In genomic region chr18:21110667-21111350, GRCh38 we compare ENCODE assay signal across 8 cellular contexts. TPM values are rescaled to one million over a fixed set of nuclear protein-coding genes. Genes with fewer than 3 reads are reported as not detected.
DNase-seq lines count a peak whose midpoint lies in the region; ATAC-seq and TF ChIP-seq lines count a peak whose summit lies in the region.

No MANE protein-coding gene starts in this region.

- H3K79me2 ChIP-seq in OCI-LY3 (ENCODE audit: low read length), result peaks cover 57% of the 10 kb centered on the region

- H3K27ac ChIP-seq in OCI-LY3 (ENCODE audit: low read length) (peak overlapping the region; percentile 92), stomach (peak overlapping the region; percentile 82 to 99 (median 97))

- peak overlapping the region; percentile 72; the same call in 1 of the 2 replicates for H2AFZ ChIP-seq in OCI-LY3 (ENCODE audit: low read depth, low read length)

- no peaks in the 10 kb centered on the region for H3K9me3 Mint-ChIP-seq in nephron progenitor cell

- H3K4me1 Mint-ChIP-seq in nephron progenitor cell, result peaks cover 24% of the 10 kb centered on the region

- H3K4me3 ChIP-seq in OCI-LY3 (ENCODE audit: low read length) (peak overlapping the region; percentile 99), stomach (peak overlapping the region; percentile 80 to 94 (median 88))

- no peak overlapping the region for H3K4me3 Mint-ChIP-seq in nephron progenitor cell

- peak overlapping the region; percentile 99 for H3K9ac ChIP-seq in OCI-LY3 (ENCODE audit: low read length)

- H3K4me1 ChIP-seq in OCI-LY3 (ENCODE audit: low read length), result peaks cover 30% of the 10 kb centered on the region
- H3K4me1 ChIP-seq in stomach, result peaks cover 22 to 54% (median 46%) of the 10 kb centered on the region in 4 donors

- H4K20me1 ChIP-seq in OCI-LY3 (ENCODE audit: insufficient read depth, low read length), result peaks cover 49% of the 10 kb centered on the region

- peak; percentile 33 for DNase-seq in A172 (ENCODE audit: low spot score)
- DNase-seq in activated T-helper 1 cell treated with Interleukin-2 at 50 U/mL for 16 hours (ENCODE audit: low read depth), result peak; percentile 56
- peak; percentile 47 for DNase-seq in fibroblast of peridontal ligament (ENCODE audit: extremely low read depth)
- peak; percentile 61 for DNase-seq in nephron progenitor cell
- peak; percentile 57 for DNase-seq in stomach

- peaks cover 11% of the 10 kb centered on the region for H3K36me3 Mint-ChIP-seq in nephron progenitor cell (ENCODE audit: low read depth)

- intact Hi-C loops in stomach (cut with DNase I; ENCODE audit: low total_unique reads), result no loop called here

- H3K27me3 ChIP-seq in OCI-LY3 (ENCODE audit: low read depth, low read length) (no peaks in the 10 kb centered on the region), stomach (no peaks in the 10 kb centered on the region)

- TF ChIP-seq POLR2A in stomach (IDR thresholded peaks at IDR 0.05), result no peak

- H3K4me2 ChIP-seq in OCI-LY3 (ENCODE audit: low read length), result peak overlapping the region; percentile 76

- WGBS in stomach, 5 donors, result 0 to 1% (median 0%) methylated on average over 22 to 47 of the region's 47 CpGs

- H3K27me3 Mint-ChIP-seq in nephron progenitor cell (ENCODE audit: low read depth, poor library complexity), result peaks cover 2% of the 10 kb centered on the region

- H3K9me3 ChIP-seq in OCI-LY3 (ENCODE audit: insufficient read depth, low read length) (no peaks in the 10 kb centered on the region), stomach (no peaks in the 10 kb centered on the region)

- peak; percentile 24 for ATAC-seq in GM18861 (IDR thresholded peaks at IDR 0.05; ENCODE audit: unreplicated experiment)
- peak; percentile 28 for ATAC-seq in HG03095 (IDR thresholded peaks at IDR 0.05; ENCODE audit: unreplicated experiment)

- H3K27ac Mint-ChIP-seq in nephron progenitor cell, result peak overlapping the region; percentile 96

- TF ChIP-seq CTCF in OCI-LY3 (IDR thresholded peaks at IDR 0.05; ENCODE audit: low read depth, low read length) (no peak; the same call in 1 of the 2 replicates), nephron progenitor cell (IDR thresholded peaks at IDR 0.05) (no peak), stomach (IDR thresholded peaks at IDR 0.05) (no peak)

- H3K36me3 ChIP-seq in OCI-LY3 (replicated peaks; ENCODE audit: low read depth, low read length), result no peaks in the 10 kb centered on the region
- no peaks in the 10 kb centered on the region for H3K36me3 ChIP-seq in stomach

- TF ChIP-seq EP300 in stomach (IDR thresholded peaks at IDR 0.05), result no peak

RNA-seq across cellular contexts. Expression of gene ROCK1, which starts 0.8 kb away (rescaled TPM):
- total RNA-seq in A172 (2014; rRNA removed; shearing (Covaris generic)), result 24.6 and 30.8 TPM in 2 replicates
- 100 to 1,000 TPM in 3 of 5 donors, 10 to 100 TPM in 2; 61.1 to 215 (median 143) TPM for total RNA-seq in stomach
- 10 to 100 TPM in 1 of 3 donors, 1 to 10 TPM in 2; 6.5 to 11.2 (median 9.1) TPM for polyA plus RNA-seq in stomach

Comparison
In these comparisons a context has a peak if more than half of its experiments do, and no peak if none do; other contexts are left out.
1. Peak in every context shown above with its lines: DNase-seq, ATAC-seq, H3K4me3 ChIP-seq and H3K27ac ChIP-seq.